25 cellular contexts compared by ENCODE assay signal in the genomic region with DNA sequence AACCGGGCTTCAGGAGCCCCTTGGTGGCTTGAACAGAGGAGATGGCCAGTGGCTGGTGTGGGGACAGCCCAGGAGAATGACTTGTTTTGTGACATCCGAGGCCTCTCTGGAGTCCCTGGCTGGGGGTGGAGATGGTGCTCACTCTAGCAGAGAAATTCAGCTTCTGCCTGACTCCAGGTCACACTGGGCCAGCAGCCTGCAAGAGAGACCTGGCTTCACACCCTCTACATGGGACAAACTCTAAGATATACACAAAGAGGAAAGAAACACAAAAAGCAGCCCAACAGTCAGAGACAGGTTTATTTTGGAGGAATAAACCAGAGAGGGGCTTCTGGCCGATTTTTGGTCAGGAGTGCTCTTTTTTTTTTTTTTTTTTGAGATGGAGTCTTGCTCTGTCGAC.
"Had no signal": no experiment of that assay in that cellular context is flagged by ENCODE, and none has a peak within 500 bp of the region (broad histone marks: within the 10 kb centered on the region; RNA-seq: fewer than 3 reads in every experiment).

No MANE protein-coding gene starts in this region.

- H3K9me3 Mint-ChIP-seq: activated naive CD4-positive, alpha-beta T cell treated with anti-CD3 and anti-CD28 coated beads, Interleukin-2, amount 50 U/mL, for 72 hours; central memory CD8-positive, alpha-beta T cell; effector memory CD8-positive, alpha-beta T cell; natural killer cell; T-helper 2 cell treated with Interferon-gamma antibody and Interleukin-4, amounts not matched to agents 5 μg/mL and 100 μg/mL, for 36 hours had no signal

- H3K27me3 Mint-ChIP-seq: activated CD4-positive, alpha-beta T cell treated with anti-CD3 and anti-CD28 coated beads for 36 hours had no signal

- H3K4me3 ChIP-seq: ascending aorta, breast epithelium, pancreas, testis had no signal

- H3K36me3 ChIP-seq: ascending aorta, breast epithelium, neutrophil, pancreas had no signal

- H3K4me1 ChIP-seq: ascending aorta, breast epithelium, pancreas, testis had no signal

- ATAC-seq: activated CD4-positive, alpha-beta T cell treated with anti-CD3 and anti-CD28 coated beads for 36 hours; activated naive CD4-positive, alpha-beta T cell treated with anti-CD3 and anti-CD28 coated beads, Interleukin-2, amount 50 U/mL, for 72 hours; effector memory CD8-positive, alpha-beta T cell; esophagus mucosa; left ventricle myocardium superior; natural killer cell; pancreas; right cardiac atrium; SK-N-SH treated with all-trans-retinoic acid at 6 μM for 48 hours; WTC11 had no signal

- H3K27me3 ChIP-seq: ascending aorta, breast epithelium, neutrophil, pancreas, testis had no signal

- DNase-seq: activated CD4-positive, alpha-beta T cell treated with anti-CD3 and anti-CD28 coated beads for 36 hours; activated CD4-positive, alpha-beta T cell treated with anti-CD3 and anti-CD28 coated beads, Interleukin-2, amount 50 U/mL, for 4 hours; activated gamma-delta T cell treated with Interleukin-2 at 50 U/mL for 16 hours; activated T-cell treated with anti-CD3 and anti-CD28 coated beads for 4 hours; effector memory CD8-positive, alpha-beta T cell; foreskin melanocyte; kidney glomerular epithelial cell; left ventricle myocardium superior; mammary epithelial cell; midbrain; natural killer cell; right cardiac atrium; stimulated activated CD4-positive, alpha-beta T cell treated with anti-CD3 and anti-CD28 coated beads, Interleukin-12 subunit alpha, Interleukin-12 subunit beta, amount 100 ng/mL, for 4 hours; testis; trophoblast cell had no signal

- H3K9me3 ChIP-seq: ascending aorta, neutrophil, pancreas, testis had no signal

- H3K4me3 Mint-ChIP-seq: activated CD4-positive, alpha-beta T cell treated with anti-CD3 and anti-CD28 coated beads for 36 hours; central memory CD8-positive, alpha-beta T cell; effector memory CD8-positive, alpha-beta T cell; natural killer cell; T-helper 2 cell treated with Interferon-gamma antibody and Interleukin-4, amounts not matched to agents 5 μg/mL and 100 μg/mL, for 36 hours; WTC11 had no signal

- H3K27ac ChIP-seq: ascending aorta, breast epithelium, neutrophil, pancreas, testis had no signal

- H3K4me1 Mint-ChIP-seq: activated CD4-positive, alpha-beta T cell treated with anti-CD3 and anti-CD28 coated beads for 36 hours; central memory CD8-positive, alpha-beta T cell; natural killer cell; WTC11 had no signal

- H3K27ac Mint-ChIP-seq: activated CD4-positive, alpha-beta T cell treated with anti-CD3 and anti-CD28 coated beads for 36 hours; activated naive CD4-positive, alpha-beta T cell treated with anti-CD3 and anti-CD28 coated beads, Interleukin-2, amount 50 U/mL, for 72 hours; effector memory CD8-positive, alpha-beta T cell; natural killer cell; T-helper 2 cell treated with Interferon-gamma antibody and Interleukin-4, amounts not matched to agents 5 μg/mL and 100 μg/mL, for 36 hours; WTC11 had no signal

- H3K36me3 Mint-ChIP-seq: activated naive CD4-positive, alpha-beta T cell treated with anti-CD3 and anti-CD28 coated beads, Interleukin-2, amount 50 U/mL, for 72 hours; natural killer cell had no signal
